11 cellular contexts compared by ENCODE assay signal in the genomic region with DNA sequence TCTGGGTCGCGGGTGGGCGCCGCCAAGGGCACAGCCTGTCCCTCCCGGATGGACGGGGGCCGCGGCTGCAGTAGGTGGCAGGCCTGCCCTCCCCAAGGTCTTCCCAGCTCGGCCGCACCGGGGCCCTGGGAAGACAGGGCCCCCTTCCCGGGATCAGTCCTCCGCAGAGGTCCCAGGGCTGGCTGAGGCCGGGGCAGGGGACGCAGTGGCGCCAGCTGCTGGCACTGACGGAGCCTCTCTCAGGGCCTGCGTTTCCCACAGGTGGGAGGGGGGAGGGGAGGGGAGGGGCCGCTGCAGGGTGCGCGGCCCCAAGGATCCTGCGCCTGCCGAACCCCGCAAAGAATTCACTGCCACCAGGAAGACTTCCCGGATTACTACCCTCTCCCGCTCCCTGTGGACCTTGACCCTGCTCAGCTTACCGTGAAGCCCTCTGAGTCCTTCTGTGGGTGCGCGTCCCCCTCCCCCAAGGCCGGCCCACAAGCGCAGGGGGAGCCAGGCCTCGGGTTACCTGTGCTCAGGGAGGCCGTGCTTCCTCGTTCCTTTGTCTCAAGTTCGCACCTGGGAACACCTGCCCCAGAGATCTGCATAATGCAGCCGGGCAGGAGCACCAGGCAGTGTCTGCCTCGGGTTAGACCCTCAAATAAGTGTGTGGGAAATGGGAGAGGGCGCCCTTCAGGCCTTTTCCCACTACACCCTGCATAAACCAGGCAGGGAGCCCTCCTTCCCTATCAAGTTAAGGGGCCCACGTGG.
DNase-seq lines count a peak whose midpoint lies in the region; ATAC-seq lines count a peak whose summit lies in the region.
"Had no signal": no experiment of that assay in that cellular context is flagged by ENCODE, and none has a peak within 500 bp of the region (broad histone marks: within the 10 kb centered on the region; RNA-seq: fewer than 3 reads in every experiment).

No MANE protein-coding gene starts in this region.

- DNase-seq in DMS153 (lab: John Stamatoyannopoulos, UW) (peak; percentile 7), DMS153 treated with DMSO at 0.1 percent for 48 hours (lab: John Stamatoyannopoulos, UW; ENCODE audit: unreplicated experiment) (no peak), NT2/D1 (ENCODE audit: low read depth, low spot score) (no peak), NCI-H446 treated with DMSO at 0.1 percent for 48 hours (lab: John Stamatoyannopoulos, UW) (no peak)
- no peak for DNase-seq in activated T-cell treated with anti-CD3 and anti-CD28 coated beads, Interleukin-2, amount 50 U/mL, for 1 hour
- DNase-seq: 8988T; activated CD4-positive, alpha-beta memory T cell treated with anti-CD3 and anti-CD28 coated beads for 36 hours had no signal

- H3K27ac ChIP-seq in rectal smooth muscle tissue (ENCODE audit: low read depth, low read length), result no peak overlapping the region

- H3K4me3 ChIP-seq in NT2/D1 (ENCODE audit: insufficient read length, low read depth) (peak overlapping the region; percentile 18), iPS-15b (ENCODE audit: low read depth, low read length) (peak overlapping the region; percentile 39), rectal smooth muscle tissue (ENCODE audit: low read length) (peak overlapping the region; percentile 15)

- ATAC-seq in GM18502 (IDR thresholded peaks at IDR 0.05; ENCODE audit: poor library complexity, unreplicated experiment), result no peak
- ATAC-seq: Panc1 had no signal

- H3K9ac ChIP-seq in NT2/D1 (ENCODE audit: insufficient read length, low read depth), result peak overlapping the region; percentile 21
- peak overlapping the region; percentile 50 for H3K9ac ChIP-seq in iPS-15b (ENCODE audit: low read depth, low read length)
- H3K9ac ChIP-seq in rectal smooth muscle tissue (ENCODE audit: low read length), result no peak overlapping the region

- H3K27me3 ChIP-seq in NT2/D1 (ENCODE audit: insufficient read depth, insufficient read length) (peaks cover 5% of the 10 kb centered on the region), iPS-15b (ENCODE audit: control insufficient read depth, insufficient read depth, low read length) (peaks cover 9% of the 10 kb centered on the region), rectal smooth muscle tissue (ENCODE audit: control insufficient read depth, insufficient read depth, low read length) (no peaks in the 10 kb centered on the region)

- peaks cover 13% of the 10 kb centered on the region for H3K36me3 ChIP-seq in NT2/D1 (ENCODE audit: insufficient read depth, insufficient read length, low read length)
- H3K36me3 ChIP-seq in iPS-15b (ENCODE audit: control insufficient read depth, insufficient read depth, low read length), result peaks cover 3% of the 10 kb centered on the region
- H3K36me3 ChIP-seq in rectal smooth muscle tissue (ENCODE audit: control insufficient read depth, insufficient read depth, low read length), result no peaks in the 10 kb centered on the region

- no peaks in the 10 kb centered on the region for H3K9me3 ChIP-seq in NT2/D1 (ENCODE audit: insufficient read depth, low read length)
- H3K9me3 ChIP-seq in iPS-15b (ENCODE audit: control insufficient read depth, insufficient read depth, low read length), result no peaks in the 10 kb centered on the region

- H3K4me1 ChIP-seq in NT2/D1 (ENCODE audit: insufficient read depth, insufficient read length), result peaks cover 18% of the 10 kb centered on the region
- peaks cover 23% of the 10 kb centered on the region for H3K4me1 ChIP-seq in iPS-15b (ENCODE audit: control insufficient read depth, insufficient read depth, low read length)
- H3K4me1 ChIP-seq in rectal smooth muscle tissue (ENCODE audit: control insufficient read depth, insufficient read depth, low read length), result no peaks in the 10 kb centered on the region
